Comparison of ENCODE assay signal across 36 cellular contexts in genomic region chr2:240900141-240900860, GRCh38. TPM values are rescaled to one million over a fixed set of nuclear protein-coding genes. Genes with fewer than 3 reads are reported as not detected.
"Had no signal": no experiment of that assay in that cellular context is flagged by ENCODE, and none has a peak within 500 bp of the region (broad histone marks: within the 10 kb centered on the region; RNA-seq: fewer than 3 reads in every experiment).

No MANE protein-coding gene starts in this region.

- H3K27ac ChIP-seq: esophagus muscularis mucosa, foreskin keratinocyte, gastroesophageal sphincter, neutrophil, pancreas, skin epidermis, thoracic aorta, tibial nerve, upper lobe of right lung, uterus had no signal

- H3K27ac Mint-ChIP-seq: immature natural killer cell; naive thymus-derived CD8-positive, alpha-beta T cell; nephron progenitor cell; progenitor cell of endocrine pancreas; stimulated activated naive B cell treated with anti-CD40 and anti-IgM and Interleukin-4, amounts not matched to agents 10 μg/mL and 1 μg/mL and 100 μg/mL, for 72 hours; stimulated activated naive CD8-positive, alpha-beta T cell treated with anti-CD3 and anti-CD28 coated beads, Interleukin-15, Interleukin-2, amounts not matched to agents 100 ng/mL and 50 ng/mL, for 24 hours had no signal

- H3K4me1 Mint-ChIP-seq: immature natural killer cell; naive thymus-derived CD8-positive, alpha-beta T cell; nephron progenitor cell; stimulated activated naive B cell treated with anti-CD40 and anti-IgM and Interleukin-4, amounts not matched to agents 10 μg/mL and 1 μg/mL and 100 μg/mL, for 72 hours had no signal

- H3K9me3 ChIP-seq: esophagus muscularis mucosa, gastroesophageal sphincter, neutrophil, pancreas, thoracic aorta, upper lobe of right lung, uterus had no signal

- H3K27me3 ChIP-seq: neutrophil, pancreas, tibial nerve, upper lobe of right lung, uterus had no signal

- H3K4me1 ChIP-seq: foreskin keratinocyte, uterus had no signal

- DNase-seq: caudate nucleus; cerebellar nuclear complex; cortex of kidney; dorsolateral prefrontal cortex; effector CD4-positive, alpha-beta T cell; foreskin keratinocyte; hippocampal formation; immature natural killer cell; islet precursor cell; kidney glomerular epithelial cell; mammary epithelial cell; mesendoderm; midbrain; naive thymus-derived CD8-positive, alpha-beta T cell; nephron progenitor cell; stimulated activated CD4-positive, alpha-beta T cell treated with anti-CD3 and anti-CD28 coated beads, Interleukin-15, amount 100 ng/mL, for 24 hours; stimulated activated CD4-positive, alpha-beta T cell treated with anti-CD3 and anti-CD28 coated beads, Interleukin-2, amount 100 ng/mL, for 48 hours; stimulated activated naive B cell treated with anti-CD40 and anti-IgM and Interleukin-4, amounts not matched to agents 10 μg/mL and 1 μg/mL and 100 μg/mL, for 72 hours; upper lobe of right lung; uterus had no signal

- H3K4me3 Mint-ChIP-seq: immature natural killer cell; naive thymus-derived CD8-positive, alpha-beta T cell; nephron progenitor cell; stimulated activated naive B cell treated with anti-CD40 and anti-IgM and Interleukin-4, amounts not matched to agents 10 μg/mL and 1 μg/mL and 100 μg/mL, for 72 hours; stimulated activated naive CD8-positive, alpha-beta T cell treated with anti-CD3 and anti-CD28 coated beads, Interleukin-15, Interleukin-2, amounts not matched to agents 100 ng/mL and 50 ng/mL, for 24 hours had no signal

- H3K9me3 Mint-ChIP-seq: immature natural killer cell; naive thymus-derived CD8-positive, alpha-beta T cell; stimulated activated naive CD8-positive, alpha-beta T cell treated with anti-CD3 and anti-CD28 coated beads, Interleukin-15, Interleukin-2, amounts not matched to agents 100 ng/mL and 50 ng/mL, for 24 hours had no signal

- H3K36me3 ChIP-seq: esophagus muscularis mucosa, gastroesophageal sphincter, heart right ventricle, neutrophil, pancreas, thoracic aorta, tibial nerve, upper lobe of right lung, uterus had no signal

- H3K4me3 ChIP-seq: dorsolateral prefrontal cortex, esophagus muscularis mucosa, gastroesophageal sphincter, heart right ventricle, pancreas, skin epidermis, thoracic aorta, tibial nerve, upper lobe of right lung, uterus had no signal

- H3K36me3 Mint-ChIP-seq: immature natural killer cell; naive thymus-derived CD8-positive, alpha-beta T cell; stimulated activated naive B cell treated with anti-CD40 and anti-IgM and Interleukin-4, amounts not matched to agents 10 μg/mL and 1 μg/mL and 100 μg/mL, for 72 hours had no signal

- H3K27me3 Mint-ChIP-seq: stimulated activated naive CD8-positive, alpha-beta T cell treated with anti-CD3 and anti-CD28 coated beads, Interleukin-15, Interleukin-2, amounts not matched to agents 100 ng/mL and 50 ng/mL, for 24 hours had no signal

- ATAC-seq: foreskin keratinocyte; gastroesophageal sphincter; heart right ventricle; naive thymus-derived CD8-positive, alpha-beta T cell; pancreas; stimulated activated naive B cell treated with anti-CD40 and anti-IgM and Interleukin-4, amounts not matched to agents 10 μg/mL and 1 μg/mL and 100 μg/mL, for 72 hours; upper lobe of right lung had no signal

RNA-seq across cellular contexts. Expression of gene MAB21L4, which starts 4.3 kb away (rescaled TPM):
- total RNA-seq: endothelial cell of umbilical vein; fibroblast of lung; myocyte; naive thymus-derived CD8-positive, alpha-beta T cell; omental fat pad; thoracic aorta; tibial nerve had no signal
- polyA plus RNA-seq: endothelial cell of umbilical vein; fibroblast of lung; immature natural killer cell; naive thymus-derived CD8-positive, alpha-beta T cell had no signal

RNA-seq across cellular contexts. Expression of gene CROCC2, which starts 5.8 kb away (rescaled TPM):
- total RNA-seq: endothelial cell of umbilical vein; epithelial cell of proximal tubule; esophagus muscularis mucosa; foreskin keratinocyte; gastroesophageal sphincter; heart right ventricle; mammary epithelial cell; myocyte; naive thymus-derived CD8-positive, alpha-beta T cell; thoracic aorta had no signal
- polyA plus RNA-seq: endothelial cell of umbilical vein; foreskin keratinocyte; immature natural killer cell; mammary epithelial cell; naive thymus-derived CD8-positive, alpha-beta T cell had no signal

RNA-seq across cellular contexts. Expression of gene AGXT, which starts 31.7 kb away (rescaled TPM):
- total RNA-seq: endothelial cell of umbilical vein; epithelial cell of proximal tubule; esophagus muscularis mucosa; fibroblast of lung; foreskin keratinocyte; gastroesophageal sphincter; heart right ventricle; lower leg skin; mammary epithelial cell; myocyte; naive thymus-derived CD8-positive, alpha-beta T cell; thoracic aorta; upper lobe of right lung; uterus had no signal
- polyA plus RNA-seq: endothelial cell of umbilical vein; fibroblast of lung; foreskin keratinocyte; immature natural killer cell; mammary epithelial cell; naive thymus-derived CD8-positive, alpha-beta T cell had no signal
